In the genomic region with DNA sequence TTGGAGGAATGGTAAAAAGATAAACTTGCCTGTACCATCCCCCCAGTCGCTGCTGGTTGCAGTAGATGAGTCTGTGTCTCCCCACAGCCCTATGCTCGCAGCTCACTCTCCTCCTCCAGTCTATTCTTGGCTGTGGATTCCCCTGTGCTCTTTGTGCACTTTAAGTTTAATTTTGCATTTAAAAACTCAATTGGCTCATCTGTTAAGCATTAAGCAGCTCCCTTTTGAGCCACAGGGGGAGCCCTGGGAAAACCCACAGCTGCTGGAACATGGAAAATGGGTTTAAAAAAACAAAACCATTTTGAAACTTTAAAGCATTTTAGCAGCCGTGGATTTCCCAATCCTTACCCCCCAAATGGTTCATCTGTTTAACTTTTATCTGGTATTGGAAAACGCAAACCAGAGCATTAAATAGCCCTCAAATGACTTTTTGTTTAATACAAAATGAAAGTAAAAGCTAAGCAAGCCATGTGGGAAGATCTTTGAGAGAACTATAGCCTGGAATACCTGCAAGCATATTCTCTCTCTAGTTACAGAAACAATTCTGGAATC, we compare ENCODE assay signal across 8 cellular contexts.
DNase-seq lines count a peak whose midpoint lies in the region; ATAC-seq, FAIRE-seq and TF ChIP-seq lines count a peak whose summit lies in the region.

No MANE protein-coding gene starts in this region.

- no peaks in the 10 kb centered on the region for H3K27me3 Mint-ChIP-seq in endothelial cell (ENCODE audit: unreplicated experiment)

- H3K4me3 Mint-ChIP-seq in endothelial cell (ENCODE audit: unreplicated experiment) = no peak overlapping the region

- H3K4me2 ChIP-seq in OCI-LY3 (ENCODE audit: low read length) = peak overlapping the region; percentile 83

- TF ChIP-seq POLR2A in GM12892 (IDR thresholded peaks at IDR 0.05; ENCODE audit: low read depth, low read length) = no peak

- H3K4me1 ChIP-seq in OCI-LY3 (ENCODE audit: low read length) = peaks cover 23% of the 10 kb centered on the region

- no peak overlapping the region; the same call in 1 of the 2 replicates for H3K4me3 ChIP-seq in GM12864 (ENCODE audit: low read depth, low read length)
- H3K4me3 ChIP-seq in OCI-LY3 (ENCODE audit: low read length) = peak overlapping the region; percentile 66

- H3K9me3 ChIP-seq in OCI-LY3 (ENCODE audit: insufficient read depth, low read length) = no peaks in the 10 kb centered on the region

- no peaks in the 10 kb centered on the region for H3K36me3 ChIP-seq in OCI-LY3 (replicated peaks; ENCODE audit: low read depth, low read length)

- peak overlapping the region; percentile 85 for H2AFZ ChIP-seq in OCI-LY3 (ENCODE audit: low read depth, low read length)

- no peaks in the 10 kb centered on the region for H3K27me3 ChIP-seq in OCI-LY3 (ENCODE audit: low read depth, low read length)

- TF ChIP-seq CTCF in GM12864 (IDR thresholded peaks at IDR 0.05; ENCODE audit: low read depth, low read length, missing control alignments) (peak; percentile 44), OCI-LY3 (IDR thresholded peaks at IDR 0.05; ENCODE audit: low read depth, low read length) (peak; percentile 48), endothelial cell (IDR thresholded peaks at IDR 0.05; ENCODE audit: unreplicated experiment) (peak; percentile 28)

- no peaks in the 10 kb centered on the region for H3K9me3 Mint-ChIP-seq in endothelial cell (ENCODE audit: unreplicated experiment)

- no peak overlapping the region for H3K27ac Mint-ChIP-seq in endothelial cell (ENCODE audit: unreplicated experiment)

- peak overlapping the region; percentile 53 for H3K9ac ChIP-seq in OCI-LY3 (ENCODE audit: low read length)

- ATAC-seq in HG02588 (IDR thresholded peaks at IDR 0.05; ENCODE audit: unreplicated experiment) (peak; percentile 63), HG03025 (IDR thresholded peaks at IDR 0.05; ENCODE audit: low FRiP score, unreplicated experiment) (no peak)

- H3K79me2 ChIP-seq in OCI-LY3 (ENCODE audit: low read length) = no peaks in the 10 kb centered on the region

- DNase-seq in GM12864 (ENCODE audit: low read depth) (no peak), endothelial cell (ENCODE audit: low spot score) (no peak), myocyte (ENCODE audit: low read depth) (peak; percentile 92), GM12892 (ENCODE audit: insufficient read length) (no peak)
- DNase-seq in activated naive CD4-positive, alpha-beta T cell (lab: John Stamatoyannopoulos, UW) = no peak

- no peaks in the 10 kb centered on the region for H3K4me1 Mint-ChIP-seq in endothelial cell (ENCODE audit: unreplicated experiment)

- H3K36me3 Mint-ChIP-seq in endothelial cell (ENCODE audit: low read depth, unreplicated experiment) = no peaks in the 10 kb centered on the region

- no peaks in the 10 kb centered on the region for H4K20me1 ChIP-seq in OCI-LY3 (ENCODE audit: insufficient read depth, low read length)

- no peak for FAIRE-seq in GM12892 (lab: Jason Lieb, UNC)

- H3K27ac ChIP-seq in OCI-LY3 (ENCODE audit: low read length) = peak overlapping the region; percentile 62
